In genomic region chr10:82757397-82757796, GRCh38 we compare ENCODE assay signal across 21 cellular contexts.
"Had no signal": no experiment of that assay in that cellular context is flagged by ENCODE, and none has a peak within 500 bp of the region (broad histone marks: within the 10 kb centered on the region; RNA-seq: fewer than 3 reads in every experiment).

No MANE protein-coding gene starts in this region.

- H3K4me1 ChIP-seq: lower lobe of right lung, psoas muscle, spleen, testis, tibial artery had no signal

- H3K27me3 ChIP-seq: dorsolateral prefrontal cortex, ovary, spleen, testis, tibial artery had no signal

- H3K4me3 ChIP-seq: dorsolateral prefrontal cortex, lower lobe of right lung, ovary, psoas muscle, skin epidermis, spleen, testis, tibial artery had no signal

- DNase-seq: dorsolateral prefrontal cortex; effector CD4-positive, alpha-beta T cell; hypothalamus; left ventricle myocardium superior; lower lobe of right lung; natural killer cell; nucleus accumbens; ovary; posterior cingulate gyrus; psoas muscle; right cardiac atrium; spleen; stimulated activated CD4-positive, alpha-beta T cell treated with anti-CD3 and anti-CD28 coated beads, Interleukin-4, amount 100 ng/mL, for 4 hours; stimulated activated naive CD8-positive, alpha-beta T cell treated with anti-CD3 and anti-CD28 coated beads, Interleukin-15, Interleukin-2, amounts not matched to agents 100 U/mL and 50 U/mL, for 24 hours; substantia nigra; testis; tibial artery had no signal

- H3K36me3 ChIP-seq: lower lobe of right lung, ovary, spleen, tibial artery had no signal

- H3K36me3 Mint-ChIP-seq: memory B cell; natural killer cell; stimulated activated memory B cell treated with anti-CD40 and anti-IgM and Interleukin-4, amounts not matched to agents 10 μg/mL and 1 μg/mL and 100 μg/mL, for 72 hours; type B pancreatic cell had no signal

- H3K4me1 Mint-ChIP-seq: memory B cell; natural killer cell; stimulated activated memory B cell treated with anti-CD40 and anti-IgM and Interleukin-4, amounts not matched to agents 10 μg/mL and 1 μg/mL and 100 μg/mL, for 72 hours had no signal

- ATAC-seq: left ventricle myocardium superior; lower lobe of right lung; natural killer cell; psoas muscle; right cardiac atrium; stimulated activated memory B cell treated with anti-CD40 and anti-IgM and Interleukin-4, amounts not matched to agents 10 μg/mL and 1 μg/mL and 100 μg/mL, for 72 hours; stimulated activated naive CD8-positive, alpha-beta T cell treated with anti-CD3 and anti-CD28 coated beads, Interleukin-15, Interleukin-2, amounts not matched to agents 100 U/mL and 50 U/mL, for 24 hours had no signal

- H3K4me3 Mint-ChIP-seq: memory B cell; natural killer cell; stimulated activated memory B cell treated with anti-CD40 and anti-IgM and Interleukin-4, amounts not matched to agents 10 μg/mL and 1 μg/mL and 100 μg/mL, for 72 hours; type B pancreatic cell had no signal

- H3K9me3 ChIP-seq: lower lobe of right lung, ovary, psoas muscle, spleen, testis, tibial artery had no signal

- H3K27ac Mint-ChIP-seq: memory B cell; natural killer cell; stimulated activated memory B cell treated with anti-CD40 and anti-IgM and Interleukin-4, amounts not matched to agents 10 μg/mL and 1 μg/mL and 100 μg/mL, for 72 hours; type B pancreatic cell had no signal

- H3K9me3 Mint-ChIP-seq: stimulated activated memory B cell treated with anti-CD40 and anti-IgM and Interleukin-4, amounts not matched to agents 10 μg/mL and 1 μg/mL and 100 μg/mL, for 72 hours; type B pancreatic cell had no signal

- H3K27me3 Mint-ChIP-seq: memory B cell; stimulated activated memory B cell treated with anti-CD40 and anti-IgM and Interleukin-4, amounts not matched to agents 10 μg/mL and 1 μg/mL and 100 μg/mL, for 72 hours; type B pancreatic cell had no signal

- H3K27ac ChIP-seq: dorsolateral prefrontal cortex, lower lobe of right lung, ovary, psoas muscle, skin epidermis, spleen, testis, tibial artery had no signal
